ENCODE assay signal across 8 cellular contexts in genomic region chr13:30464496-30465351, GRCh38. TPM values are rescaled to one million over a fixed set of nuclear protein-coding genes. Genes with fewer than 3 reads are reported as not detected.
DNase-seq lines count a peak whose midpoint lies in the region; ATAC-seq and TF ChIP-seq lines count a peak whose summit lies in the region.

No MANE protein-coding gene starts in this region.

- no peak for TF ChIP-seq CTCF in ascending aorta (IDR thresholded peaks at IDR 0.05)
- TF ChIP-seq CTCF in hepatocyte (IDR thresholded peaks at IDR 0.05; ENCODE audit: poor library complexity) = no peak

- in situ Hi-C loops in G401 (cut with HindIII; ENCODE audit: low sequenced_read_pairs) = no loop called here

- peak; percentile 70 for DNase-seq in G401 (ENCODE audit: low spot score)
- DNase-seq in GOT3 (lab: John Stamatoyannopoulos, UW) = peak; percentile 24
- DNase-seq in MG63 = peak; percentile 80
- peak; percentile 63 to 91 (median 74) for DNase-seq in T-helper 2 cell
- peak in 1 of 2 donors; percentile 84 for DNase-seq in ascending aorta (ENCODE audit: low spot score in 2 of 2)
- DNase-seq in hepatocyte (ENCODE audit: low spot score) = peak; percentile 90
- peak; percentile 88 for DNase-seq in sciatic nerve (ENCODE audit: low spot score)
- DNase-seq in cortex of kidney (lab: John Stamatoyannopoulos, UW) = no peak

- H3K79me2 ChIP-seq in hepatocyte = peaks cover 27% of the 10 kb centered on the region

- ATAC-seq in sciatic nerve = peak; percentile 77

- peak overlapping the region; percentile 76 to 95 for H3K27ac ChIP-seq in ascending aorta
- peak overlapping the region; percentile 99 for H3K27ac ChIP-seq in hepatocyte

- H3K9me3 ChIP-seq in MG63 = no peaks in the 10 kb centered on the region
- H3K9me3 ChIP-seq in ascending aorta = no peaks in the 10 kb centered on the region
- no peaks in the 10 kb centered on the region for H3K9me3 ChIP-seq in hepatocyte (ENCODE audit: low read depth)

- no peaks in the 10 kb centered on the region for H3K9me2 ChIP-seq in hepatocyte (replicated peaks; ENCODE audit: insufficient read depth)

- H3K27me3 ChIP-seq in MG63 (no peaks in the 10 kb centered on the region), ascending aorta (no peaks in the 10 kb centered on the region), hepatocyte (no peaks in the 10 kb centered on the region)

- peak overlapping the region; percentile 27 for H2AFZ ChIP-seq in hepatocyte

- H3K36me3 ChIP-seq in MG63 = peaks cover 34% of the 10 kb centered on the region
- peaks cover 3 to 17% of the 10 kb centered on the region in 2 donors for H3K36me3 ChIP-seq in ascending aorta
- no peaks in the 10 kb centered on the region for H3K36me3 ChIP-seq in hepatocyte (replicated peaks; ENCODE audit: insufficient read depth, low read depth)

- H3K4me1 ChIP-seq in ascending aorta (peaks cover 4 to 24% of the 10 kb centered on the region in 2 donors), hepatocyte (ENCODE audit: insufficient read depth) (peaks cover 8% of the 10 kb centered on the region)

- H3K4me3 ChIP-seq in MG63 = peak overlapping the region; percentile 73
- peak overlapping the region; percentile 80 to 88 for H3K4me3 ChIP-seq in ascending aorta
- peak overlapping the region; percentile 91 for H3K4me3 ChIP-seq in hepatocyte

- peak overlapping the region; percentile 93 for H3K4me2 ChIP-seq in hepatocyte

- no peaks in the 10 kb centered on the region for H4K20me1 ChIP-seq in hepatocyte (ENCODE audit: insufficient read depth, poor library complexity, severe bottlenecking)

- intact Hi-C loops in ascending aorta (cut with DNase I) = loop anchor here (1.0 to 10.0 kb wide), 15 partner anchors 20 to 700 kb away; partner anchors contain the start of genes HSPH1, KATNAL1, MEDAG and USPL1
- intact Hi-C loops in sciatic nerve (cut with DNase I) = loop anchor here (10.0 kb wide), 1 partner anchor 150 kb away; the partner anchor contains the start of gene USPL1

- under 1% methylated on average over 30 of the region's 139 CpGs for WGBS in hepatocyte (ENCODE audit: low lambda C conversion rate, missing lambda C conversion rate)

RNA-seq across cellular contexts. Expression of gene HMGB1, which starts 1.0 kb away (rescaled TPM):
- 652 and 894 TPM in 2 replicates for total RNA-seq in G401 (2014; rRNA removed; shearing (Covaris generic))
- 638 and 1,413 TPM in 2 replicates for total RNA-seq in MG63 (2014; rRNA removed; shearing (Covaris generic); ENCODE audit: low replicate concordance)
- 135 TPM for total RNA-seq in ascending aorta
- total RNA-seq in hepatocyte = 372 and 394 TPM in 2 replicates
- polyA plus RNA-seq in hepatocyte = 416 and 429 TPM in 2 replicates
- total RNA-seq in sciatic nerve = 304 TPM

RNA-seq across cellular contexts. Expression of gene UBE2L5, which starts 42.4 kb away (rescaled TPM):
- not detected in 2 replicates for total RNA-seq in G401 (2014; rRNA removed; shearing (Covaris generic))
- not detected in 2 replicates for total RNA-seq in MG63 (2014; rRNA removed; shearing (Covaris generic); ENCODE audit: low replicate concordance)
- not detected for total RNA-seq in ascending aorta
- total RNA-seq in hepatocyte = not detected in 2 replicates
- polyA plus RNA-seq in hepatocyte = not detected in 2 replicates
- 0.22 TPM for total RNA-seq in sciatic nerve
